21 cellular contexts compared by ENCODE assay signal in the genomic region with DNA sequence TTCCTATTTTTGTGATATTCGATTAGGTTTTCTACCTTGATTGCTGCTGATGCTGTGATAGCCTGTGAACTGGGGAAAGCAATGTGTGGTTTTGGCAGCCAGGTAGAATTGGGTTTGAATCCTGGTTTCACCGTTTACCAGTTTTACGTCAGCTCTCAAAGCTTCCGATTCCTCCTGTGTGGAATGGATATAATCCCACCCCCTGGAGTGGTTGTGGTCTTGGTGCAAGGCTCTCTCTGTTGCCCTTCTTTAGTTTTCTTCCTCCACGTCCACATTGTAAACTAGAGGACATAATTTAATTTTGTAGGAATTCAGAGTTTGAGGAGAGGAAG. TPM values are rescaled to one million over a fixed set of nuclear protein-coding genes. Genes with fewer than 3 reads are reported as not detected.
DNase-seq lines count a peak whose midpoint lies in the region; ATAC-seq and TF ChIP-seq lines count a peak whose summit lies in the region.
"Had no signal": no experiment of that assay in that cellular context is flagged by ENCODE, and none has a peak within 500 bp of the region (broad histone marks: within the 10 kb centered on the region; RNA-seq: fewer than 3 reads in every experiment).

No MANE protein-coding gene starts in this region.

- ATAC-seq in activated CD8-positive, alpha-beta T cell treated with anti-CD3 and anti-CD28 coated beads, Interleukin-2, amount 10 ng/mL, durations not matched to agents 7 days and 5 days: no peak
- no peak for ATAC-seq in HG03439 (IDR thresholded peaks at IDR 0.05; ENCODE audit: unreplicated experiment)
- ATAC-seq: activated T-cell treated with anti-CD3 and anti-CD28 coated beads, Interleukin-2, amount 50 U/mL, for 4 hours; upper lobe of right lung had no signal

- H3K27ac ChIP-seq in AG04450 (ENCODE audit: low read depth, low read length) (peak overlapping the region; percentile 43), RWPE1 (peak overlapping the region; percentile 78)
- H3K27ac ChIP-seq: upper lobe of right lung had no signal

- intact Hi-C loops in activated T-helper 1 cell treated with anti-CD3 and anti-CD28 coated beads, Interleukin-12 subunit alpha, Interleukin-12 subunit beta, Interleukin-2, Interleukin-4 antibody, amounts not matched to agents 30 ng/mL and 10 ng/mL and 1 ng/mL, durations not matched to agents 14 hours and 24 hours and 36 hours (cut with micrococcal nuclease): no loop called here

- DNase-seq in AG04450 (ENCODE audit: low read depth, low spot score) (no peak), RWPE1 (ENCODE audit: low spot score) (no peak), endothelial cell (ENCODE audit: low spot score) (no peak), nephron progenitor cell (no peak), GF-D8 (lab: John Stamatoyannopoulos, UW) (no peak)
- DNase-seq in activated CD8-positive, alpha-beta T cell treated with anti-CD3 and anti-CD28 coated beads, Interleukin-2, amount 10 ng/mL, durations not matched to agents 7 days and 5 days: no peak
- no peak for DNase-seq in activated T-helper 1 cell treated with anti-CD3 and anti-CD28 coated beads, Interleukin-12 subunit alpha, Interleukin-12 subunit beta, Interleukin-2, Interleukin-4 antibody, amounts not matched to agents 30 ng/mL and 10 ng/mL and 1 ng/mL, durations not matched to agents 14 hours and 24 hours and 36 hours (ENCODE audit: low spot score)
- DNase-seq: ACHN; activated CD4-positive, alpha-beta memory T cell treated with anti-CD3 and anti-CD28 coated beads, Interleukin-2, amount 10 ng/mL, durations not matched to agents 7 days and 5 days; activated naive CD8-positive, alpha-beta T cell treated with anti-CD3 and anti-CD28 coated beads, Interleukin-2, amount 10 ng/mL, durations not matched to agents 7 days and 5 days; activated T-cell treated with anti-CD3 and anti-CD28 coated beads, Interleukin-2, amount 50 U/mL, for 4 hours; DMS53; head of caudate nucleus; KG1; kidney; NCI-H1048; NCI-H2029 treated with DMSO at 0.1 percent for 48 hours; Right ventricle myocardium superior; stimulated activated naive CD4-positive, alpha-beta T cell treated with Interleukin-2 at 50 U/mL for 16 hours; upper lobe of right lung had no signal

- H3K9me3 ChIP-seq in AG04450 (ENCODE audit: control insufficient read depth, insufficient read depth, low read length): no peaks in the 10 kb centered on the region
- H3K9me3 ChIP-seq: upper lobe of right lung had no signal

- POLR2A ChIA-PET in AG04450 (lab: Yijun Ruan, JAX): interaction anchor here (0.6 kb wide), 1 partner anchor 14 kb away, joined by 4 read pairs; no protein-coding TSS in a partner anchor
- POLR2A ChIA-PET in RWPE1 (lab: Yijun Ruan, JAX; ENCODE audit: low non-redundant PET): no interaction called here
- POLR2A ChIA-PET in activated CD8-positive, alpha-beta T cell treated with anti-CD3 and anti-CD28 coated beads, Interleukin-2, amount 10 ng/mL, durations not matched to agents 7 days and 5 days (lab: Charles Lee): no interaction called here

- TF ChIP-seq CTCF in AG04450 (IDR thresholded peaks at IDR 0.05; ENCODE audit: low read depth, low read length) (no peak), RWPE1 (conservative IDR thresholded peaks at IDR 0.05; ENCODE audit: low read depth) (no peak), endothelial cell (IDR thresholded peaks at IDR 0.05; ENCODE audit: unreplicated experiment) (no peak), nephron progenitor cell (IDR thresholded peaks at IDR 0.05) (no peak)

- H3K4me1 Mint-ChIP-seq in endothelial cell (ENCODE audit: unreplicated experiment): peaks cover 52% of the 10 kb centered on the region
- peaks cover 48% of the 10 kb centered on the region for H3K4me1 Mint-ChIP-seq in nephron progenitor cell
- no peaks in the 10 kb centered on the region for H3K4me1 Mint-ChIP-seq in activated CD8-positive, alpha-beta T cell treated with anti-CD3 and anti-CD28 coated beads, Interleukin-2, amount 10 ng/mL, durations not matched to agents 7 days and 5 days (ENCODE audit: low read depth)
- H3K4me1 Mint-ChIP-seq in activated T-helper 1 cell treated with anti-CD3 and anti-CD28 coated beads, Interleukin-12 subunit alpha, Interleukin-12 subunit beta, Interleukin-2, Interleukin-4 antibody, amounts not matched to agents 30 ng/mL and 10 ng/mL and 1 ng/mL, durations not matched to agents 14 hours and 24 hours and 36 hours (ENCODE audit: low read depth): peaks cover 6% of the 10 kb centered on the region
- H3K4me1 Mint-ChIP-seq: activated naive CD8-positive, alpha-beta T cell treated with anti-CD3 and anti-CD28 coated beads, Interleukin-2, amount 10 ng/mL, durations not matched to agents 7 days and 5 days had no signal

- H3K27me3 Mint-ChIP-seq in endothelial cell (ENCODE audit: unreplicated experiment) (peaks cover 1% of the 10 kb centered on the region), nephron progenitor cell (ENCODE audit: low read depth, poor library complexity) (no peaks in the 10 kb centered on the region)
- H3K27me3 Mint-ChIP-seq in activated CD8-positive, alpha-beta T cell treated with anti-CD3 and anti-CD28 coated beads, Interleukin-2, amount 10 ng/mL, durations not matched to agents 7 days and 5 days (ENCODE audit: low read depth): no peaks in the 10 kb centered on the region
- no peaks in the 10 kb centered on the region for H3K27me3 Mint-ChIP-seq in activated T-helper 1 cell treated with anti-CD3 and anti-CD28 coated beads, Interleukin-12 subunit alpha, Interleukin-12 subunit beta, Interleukin-2, Interleukin-4 antibody, amounts not matched to agents 30 ng/mL and 10 ng/mL and 1 ng/mL, durations not matched to agents 14 hours and 24 hours and 36 hours (ENCODE audit: insufficient read depth)
- H3K27me3 Mint-ChIP-seq: activated CD4-positive, alpha-beta memory T cell treated with anti-CD3 and anti-CD28 coated beads, Interleukin-2, amount 10 ng/mL, durations not matched to agents 7 days and 5 days; activated naive CD8-positive, alpha-beta T cell treated with anti-CD3 and anti-CD28 coated beads, Interleukin-2, amount 10 ng/mL, durations not matched to agents 7 days and 5 days had no signal

- peak overlapping the region; percentile 57 for H3K27ac Mint-ChIP-seq in endothelial cell (ENCODE audit: unreplicated experiment)
- H3K27ac Mint-ChIP-seq in nephron progenitor cell: peak overlapping the region; percentile 46
- no peak overlapping the region for H3K27ac Mint-ChIP-seq in activated CD8-positive, alpha-beta T cell treated with anti-CD3 and anti-CD28 coated beads, Interleukin-2, amount 10 ng/mL, durations not matched to agents 7 days and 5 days
- no peak overlapping the region for H3K27ac Mint-ChIP-seq in activated T-helper 1 cell treated with anti-CD3 and anti-CD28 coated beads, Interleukin-12 subunit alpha, Interleukin-12 subunit beta, Interleukin-2, Interleukin-4 antibody, amounts not matched to agents 30 ng/mL and 10 ng/mL and 1 ng/mL, durations not matched to agents 14 hours and 24 hours and 36 hours
- H3K27ac Mint-ChIP-seq: activated CD4-positive, alpha-beta memory T cell treated with anti-CD3 and anti-CD28 coated beads, Interleukin-2, amount 10 ng/mL, durations not matched to agents 7 days and 5 days; activated naive CD8-positive, alpha-beta T cell treated with anti-CD3 and anti-CD28 coated beads, Interleukin-2, amount 10 ng/mL, durations not matched to agents 7 days and 5 days had no signal

- H3K4me3 Mint-ChIP-seq in endothelial cell (ENCODE audit: unreplicated experiment) (no peak overlapping the region), nephron progenitor cell (peak overlapping the region; percentile 31)
- H3K4me3 Mint-ChIP-seq in activated CD8-positive, alpha-beta T cell treated with anti-CD3 and anti-CD28 coated beads, Interleukin-2, amount 10 ng/mL, durations not matched to agents 7 days and 5 days: no peak overlapping the region
- no peak overlapping the region for H3K4me3 Mint-ChIP-seq in activated T-helper 1 cell treated with anti-CD3 and anti-CD28 coated beads, Interleukin-12 subunit alpha, Interleukin-12 subunit beta, Interleukin-2, Interleukin-4 antibody, amounts not matched to agents 30 ng/mL and 10 ng/mL and 1 ng/mL, durations not matched to agents 14 hours and 24 hours and 36 hours
- H3K4me3 Mint-ChIP-seq: activated CD4-positive, alpha-beta memory T cell treated with anti-CD3 and anti-CD28 coated beads, Interleukin-2, amount 10 ng/mL, durations not matched to agents 7 days and 5 days; activated naive CD8-positive, alpha-beta T cell treated with anti-CD3 and anti-CD28 coated beads, Interleukin-2, amount 10 ng/mL, durations not matched to agents 7 days and 5 days; activated T-cell treated with anti-CD3 and anti-CD28 coated beads, Interleukin-2, amount 50 U/mL, for 4 hours had no signal

- no peaks in the 10 kb centered on the region for H3K27me3 ChIP-seq in AG04450 (ENCODE audit: control insufficient read depth, insufficient read depth, low read length)
- H3K27me3 ChIP-seq: upper lobe of right lung had no signal

- CTCF ChIA-PET in AG04450 (lab: Charles Lee): no interaction called here
- CTCF ChIA-PET in RWPE1 (lab: Yijun Ruan, JAX): no interaction called here
- CTCF ChIA-PET in activated CD8-positive, alpha-beta T cell treated with anti-CD3 and anti-CD28 coated beads, Interleukin-2, amount 10 ng/mL, durations not matched to agents 7 days and 5 days (lab: Charles Lee): no interaction called here

- H3K36me3 Mint-ChIP-seq in endothelial cell (ENCODE audit: low read depth, unreplicated experiment) (peaks cover 4% of the 10 kb centered on the region), nephron progenitor cell (ENCODE audit: low read depth) (peaks cover 27% of the 10 kb centered on the region)
- H3K36me3 Mint-ChIP-seq in activated CD8-positive, alpha-beta T cell treated with anti-CD3 and anti-CD28 coated beads, Interleukin-2, amount 10 ng/mL, durations not matched to agents 7 days and 5 days (ENCODE audit: low read depth): no peaks in the 10 kb centered on the region
- H3K36me3 Mint-ChIP-seq in activated T-helper 1 cell treated with anti-CD3 and anti-CD28 coated beads, Interleukin-12 subunit alpha, Interleukin-12 subunit beta, Interleukin-2, Interleukin-4 antibody, amounts not matched to agents 30 ng/mL and 10 ng/mL and 1 ng/mL, durations not matched to agents 14 hours and 24 hours and 36 hours (ENCODE audit: low read depth): no peaks in the 10 kb centered on the region

- no peaks in the 10 kb centered on the region for H3K9me3 Mint-ChIP-seq in endothelial cell (ENCODE audit: unreplicated experiment)
- peaks cover under 1% of the 10 kb centered on the region for H3K9me3 Mint-ChIP-seq in nephron progenitor cell
- H3K9me3 Mint-ChIP-seq in activated CD8-positive, alpha-beta T cell treated with anti-CD3 and anti-CD28 coated beads, Interleukin-2, amount 10 ng/mL, durations not matched to agents 7 days and 5 days (ENCODE audit: insufficient read depth): no peaks in the 10 kb centered on the region
- no peaks in the 10 kb centered on the region for H3K9me3 Mint-ChIP-seq in activated T-helper 1 cell treated with anti-CD3 and anti-CD28 coated beads, Interleukin-12 subunit alpha, Interleukin-12 subunit beta, Interleukin-2, Interleukin-4 antibody, amounts not matched to agents 30 ng/mL and 10 ng/mL and 1 ng/mL, durations not matched to agents 14 hours and 24 hours and 36 hours
- H3K9me3 Mint-ChIP-seq: activated CD4-positive, alpha-beta memory T cell treated with anti-CD3 and anti-CD28 coated beads, Interleukin-2, amount 10 ng/mL, durations not matched to agents 7 days and 5 days; activated naive CD8-positive, alpha-beta T cell treated with anti-CD3 and anti-CD28 coated beads, Interleukin-2, amount 10 ng/mL, durations not matched to agents 7 days and 5 days; activated T-cell treated with anti-CD3 and anti-CD28 coated beads, Interleukin-2, amount 50 U/mL, for 4 hours had no signal

- H3K4me3 ChIP-seq in AG04450 (ENCODE audit: low read depth, low read length): no peak overlapping the region
- H3K4me3 ChIP-seq: upper lobe of right lung had no signal

RNA-seq across cellular contexts. Expression of a gene that starts 45.0 kb away (rescaled TPM):
- 4.6 and 5.6 TPM in 2 replicates for polyA plus RNA-seq in AG04450 (2011; rRNA removed)
- polyA minus RNA-seq in AG04450 (2011; rRNA and poly(A)+ RNA removed): 7.6 and 13.2 TPM in 2 replicates
- 47.3 TPM for total RNA-seq in endothelial cell (ENCODE audit: unreplicated experiment)
- total RNA-seq in activated CD8-positive, alpha-beta T cell treated with anti-CD3 and anti-CD28 coated beads, Interleukin-2, amount 10 ng/mL, durations not matched to agents 7 days and 5 days: 1 to 10 TPM; 2.9 to 3.5 TPM
- total RNA-seq in activated T-helper 1 cell treated with anti-CD3 and anti-CD28 coated beads, Interleukin-12 subunit alpha, Interleukin-12 subunit beta, Interleukin-2, Interleukin-4 antibody, amounts not matched to agents 30 ng/mL and 10 ng/mL and 1 ng/mL, durations not matched to agents 14 hours and 24 hours and 36 hours: 14.1 and 14.4 TPM in 2 replicates

Comparison
In these comparisons a context has a peak if more than half of its experiments do, and no peak if none do; other contexts are left out.
1. H3K27ac Mint-ChIP-seq: peak in endothelial cell (single experiment) and nephron progenitor cell (single experiment); none in activated CD8-positive, alpha-beta T cell treated with anti-CD3 and anti-CD28 coated beads, Interleukin-2, amount 10 ng/mL, durations not matched to agents 7 days and 5 days (single experiment) and activated T-helper 1 cell treated with anti-CD3 and anti-CD28 coated beads, Interleukin-12 subunit alpha, Interleukin-12 subunit beta, Interleukin-2, Interleukin-4 antibody, amounts not matched to agents 30 ng/mL and 10 ng/mL and 1 ng/mL, durations not matched to agents 14 hours and 24 hours and 36 hours (single experiment).